In the genomic region with DNA sequence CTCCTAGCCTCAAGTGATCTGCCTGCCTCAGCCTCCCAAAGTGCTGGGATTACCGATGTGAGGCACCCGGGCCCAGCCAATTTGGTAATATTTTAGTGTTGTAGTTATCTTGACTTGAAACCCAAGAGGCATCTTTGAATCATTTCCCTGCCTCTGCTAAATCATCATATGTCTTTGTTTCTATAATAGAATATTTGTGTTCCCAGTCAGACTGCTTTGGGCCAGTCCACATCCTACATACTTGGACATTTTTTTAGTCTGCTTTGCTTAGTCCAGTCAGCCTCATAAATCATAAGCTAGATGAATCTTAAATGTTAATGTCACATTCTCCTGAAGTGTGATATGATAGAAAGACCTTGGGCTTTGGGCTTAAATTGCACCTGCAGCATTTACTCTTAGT, we compare ENCODE assay signal across 15 cellular contexts. TPM values are rescaled to one million over a fixed set of nuclear protein-coding genes. Genes with fewer than 3 reads are reported as not detected.
DNase-seq lines count a peak whose midpoint lies in the region; ATAC-seq and TF ChIP-seq lines count a peak whose summit lies in the region.
"Had no signal": no experiment of that assay in that cellular context is flagged by ENCODE, and none has a peak within 500 bp of the region (broad histone marks: within the 10 kb centered on the region; RNA-seq: fewer than 3 reads in every experiment).

No MANE protein-coding gene starts in this region.

- no peak overlapping the region for H3K4me3 Mint-ChIP-seq in activated naive CD8-positive, alpha-beta T cell treated with anti-CD3 and anti-CD28 coated beads, Interleukin-2, amount 50 U/mL, for 24 hours
- H3K4me3 Mint-ChIP-seq in activated naive CD8-positive, alpha-beta T cell treated with anti-CD3 and anti-CD28 coated beads for 36 hours, result no peak overlapping the region
- no peak overlapping the region for H3K4me3 Mint-ChIP-seq in activated CD4-positive, alpha-beta memory T cell treated with anti-CD3 and anti-CD28 coated beads for 36 hours
- no peak overlapping the region for H3K4me3 Mint-ChIP-seq in naive thymus-derived CD8-positive, alpha-beta T cell

- H3K27me3 Mint-ChIP-seq in activated naive CD8-positive, alpha-beta T cell treated with anti-CD3 and anti-CD28 coated beads, Interleukin-2, amount 50 U/mL, for 24 hours, result peaks cover 2% of the 10 kb centered on the region
- H3K27me3 Mint-ChIP-seq in activated naive CD8-positive, alpha-beta T cell treated with anti-CD3 and anti-CD28 coated beads for 36 hours, result no peaks in the 10 kb centered on the region
- H3K27me3 Mint-ChIP-seq in activated CD4-positive, alpha-beta memory T cell treated with anti-CD3 and anti-CD28 coated beads for 36 hours, result no peaks in the 10 kb centered on the region
- H3K27me3 Mint-ChIP-seq in naive thymus-derived CD8-positive, alpha-beta T cell, result no peaks in the 10 kb centered on the region
- H3K27me3 Mint-ChIP-seq: activated naive CD4-positive, alpha-beta T cell treated with anti-CD3 and anti-CD28 coated beads, Interleukin-2, amount 10 ng/mL, durations not matched to agents 7 days and 5 days had no signal

- H3K4me1 ChIP-seq in thoracic aorta (ENCODE audit: control insufficient read depth in 1 of 2, low read depth in 2 of 2) (peaks cover 54 to 85% of the 10 kb centered on the region in 2 donors), right cardiac atrium (ENCODE audit: control insufficient read depth, insufficient read depth, low read length) (peaks cover 4% of the 10 kb centered on the region)

- TF ChIP-seq CTCF in fibroblast of villous mesenchyme (IDR thresholded peaks at IDR 0.05; ENCODE audit: insufficient read depth, low read depth, low read length), result no peak
- TF ChIP-seq CTCF in thoracic aorta (IDR thresholded peaks at IDR 0.05), result no peak

- peak overlapping the region; percentile 91 for H3K27ac Mint-ChIP-seq in activated naive CD8-positive, alpha-beta T cell treated with anti-CD3 and anti-CD28 coated beads, Interleukin-2, amount 50 U/mL, for 24 hours
- no peak overlapping the region for H3K27ac Mint-ChIP-seq in activated naive CD8-positive, alpha-beta T cell treated with anti-CD3 and anti-CD28 coated beads for 36 hours
- H3K27ac Mint-ChIP-seq in activated CD4-positive, alpha-beta memory T cell treated with anti-CD3 and anti-CD28 coated beads for 36 hours, result peak overlapping the region; percentile 84
- peak overlapping the region in 5 of 10 donors; percentile 4 to 78 (median 25) for H3K27ac Mint-ChIP-seq in naive thymus-derived CD8-positive, alpha-beta T cell
- H3K27ac Mint-ChIP-seq: nephron had no signal

- H3K27me3 ChIP-seq in thoracic aorta (replicated peaks; ENCODE audit: insufficient read depth), result no peaks in the 10 kb centered on the region
- H3K27me3 ChIP-seq in right cardiac atrium (ENCODE audit: control insufficient read depth, insufficient read depth), result no peaks in the 10 kb centered on the region

- no peak for ATAC-seq in activated naive CD8-positive, alpha-beta T cell treated with anti-CD3 and anti-CD28 coated beads, Interleukin-2, amount 50 U/mL, for 24 hours
- ATAC-seq in thoracic aorta (ENCODE audit: insufficient number of reproducible peaks, low FRiP score, low read depth), result no peak
- ATAC-seq in naive thymus-derived CD8-positive, alpha-beta T cell, result no peak
- ATAC-seq in right cardiac atrium, result no peak

- DNase-seq in activated naive CD8-positive, alpha-beta T cell treated with anti-CD3 and anti-CD28 coated beads, Interleukin-2, amount 50 U/mL, for 24 hours, result no peak
- no peak for DNase-seq in activated naive CD8-positive, alpha-beta T cell treated with anti-CD3 and anti-CD28 coated beads for 36 hours
- DNase-seq in activated CD4-positive, alpha-beta memory T cell treated with anti-CD3 and anti-CD28 coated beads for 36 hours, result no peak
- DNase-seq in fibroblast of villous mesenchyme (ENCODE audit: low read depth) (peak; percentile 51), thoracic aorta (ENCODE audit: low spot score) (no peak), 8988T (no peak), right cardiac atrium (no peak)
- no peak for DNase-seq in naive thymus-derived CD8-positive, alpha-beta T cell
- DNase-seq: ACHN; activated naive CD4-positive, alpha-beta T cell treated with anti-CD3 and anti-CD28 coated beads, Interleukin-2, amount 10 ng/mL, durations not matched to agents 7 days and 5 days; cerebellar nuclear complex; NCI-H69; RPMI8226 had no signal

- WGBS in right cardiac atrium, result 63% methylated on average over 2 of the region's 2 CpGs

- H3K27ac ChIP-seq in thoracic aorta (peak overlapping the region; percentile 28 to 68), right cardiac atrium (ENCODE audit: low read length) (no peak overlapping the region)

- no peaks in the 10 kb centered on the region for H3K36me3 ChIP-seq in thoracic aorta

- CTCF ChIA-PET in activated CD4-positive, alpha-beta memory T cell treated with anti-CD3 and anti-CD28 coated beads for 36 hours (lab: Charles Lee), result no interaction called here

- peaks cover 21% of the 10 kb centered on the region for H3K9me3 Mint-ChIP-seq in activated naive CD8-positive, alpha-beta T cell treated with anti-CD3 and anti-CD28 coated beads, Interleukin-2, amount 50 U/mL, for 24 hours
- peaks cover 13% of the 10 kb centered on the region for H3K9me3 Mint-ChIP-seq in activated naive CD8-positive, alpha-beta T cell treated with anti-CD3 and anti-CD28 coated beads for 36 hours
- peaks cover 14% of the 10 kb centered on the region for H3K9me3 Mint-ChIP-seq in activated CD4-positive, alpha-beta memory T cell treated with anti-CD3 and anti-CD28 coated beads for 36 hours
- H3K9me3 Mint-ChIP-seq in naive thymus-derived CD8-positive, alpha-beta T cell, result peaks cover 0 to 21% (median 7%) of the 10 kb centered on the region in 9 donors

- H3K36me3 Mint-ChIP-seq in activated naive CD8-positive, alpha-beta T cell treated with anti-CD3 and anti-CD28 coated beads, Interleukin-2, amount 50 U/mL, for 24 hours (ENCODE audit: low read depth), result peaks cover 61% of the 10 kb centered on the region
- H3K36me3 Mint-ChIP-seq in activated naive CD8-positive, alpha-beta T cell treated with anti-CD3 and anti-CD28 coated beads for 36 hours, result peaks cover 83% of the 10 kb centered on the region
- peaks cover 47% of the 10 kb centered on the region for H3K36me3 Mint-ChIP-seq in activated CD4-positive, alpha-beta memory T cell treated with anti-CD3 and anti-CD28 coated beads for 36 hours
- H3K36me3 Mint-ChIP-seq in naive thymus-derived CD8-positive, alpha-beta T cell, result peaks cover 32 to 39% (median 32%) of the 10 kb centered on the region in 3 donors

- peaks cover 92% of the 10 kb centered on the region for H3K4me1 Mint-ChIP-seq in activated naive CD8-positive, alpha-beta T cell treated with anti-CD3 and anti-CD28 coated beads, Interleukin-2, amount 50 U/mL, for 24 hours
- peaks cover 77% of the 10 kb centered on the region for H3K4me1 Mint-ChIP-seq in activated naive CD8-positive, alpha-beta T cell treated with anti-CD3 and anti-CD28 coated beads for 36 hours
- peaks cover 79% of the 10 kb centered on the region for H3K4me1 Mint-ChIP-seq in activated CD4-positive, alpha-beta memory T cell treated with anti-CD3 and anti-CD28 coated beads for 36 hours (ENCODE audit: low read depth)
- peaks cover 34 to 78% (median 73%) of the 10 kb centered on the region in 4 donors for H3K4me1 Mint-ChIP-seq in naive thymus-derived CD8-positive, alpha-beta T cell

- POLR2A ChIA-PET in activated CD4-positive, alpha-beta memory T cell treated with anti-CD3 and anti-CD28 coated beads for 36 hours (lab: Charles Lee), result no interaction called here
- POLR2A ChIA-PET in naive thymus-derived CD8-positive, alpha-beta T cell (lab: Charles Lee), result no interaction called here

- H3K4me3 ChIP-seq in fibroblast of villous mesenchyme (ENCODE audit: low read depth, low read length), result no peak overlapping the region
- no peak overlapping the region for H3K4me3 ChIP-seq in thoracic aorta
- no peak overlapping the region for H3K4me3 ChIP-seq in right cardiac atrium (ENCODE audit: low read length)
- H3K4me3 ChIP-seq: skin epidermis had no signal

- H3K9me3 ChIP-seq in thoracic aorta (no peaks in the 10 kb centered on the region), right cardiac atrium (ENCODE audit: control insufficient read depth, low read length) (no peaks in the 10 kb centered on the region)

- intact Hi-C loops in activated CD4-positive, alpha-beta memory T cell treated with anti-CD3 and anti-CD28 coated beads for 36 hours (cut with micrococcal nuclease), result loop anchor here (5.0 kb wide), 1 partner anchor 223 kb away; no protein-coding TSS in a partner anchor
- intact Hi-C loops in right cardiac atrium (cut with DNase I), result no loop called here

RNA-seq across cellular contexts. Expression of gene STAM, which starts 5.9 kb away (rescaled TPM):
- 10 to 100 TPM; 21.6 to 22.7 TPM for total RNA-seq in activated naive CD8-positive, alpha-beta T cell treated with anti-CD3 and anti-CD28 coated beads for 36 hours
- 10 to 100 TPM; 24.5 to 29.9 TPM for total RNA-seq in activated CD4-positive, alpha-beta memory T cell treated with anti-CD3 and anti-CD28 coated beads for 36 hours
- total RNA-seq in fibroblast of villous mesenchyme (38.0 and 46.6 TPM in 2 replicates), thoracic aorta (10 to 100 TPM; 26.1 to 28.4 TPM), right cardiac atrium (10 to 100 TPM; 25.2 to 37.9 (median 35.5) TPM)
- 10 to 100 TPM; 19.5 to 23.8 TPM for total RNA-seq in naive thymus-derived CD8-positive, alpha-beta T cell
- 1 to 10 TPM; 5.9 to 8.3 (median 7.4) TPM for polyA plus RNA-seq in naive thymus-derived CD8-positive, alpha-beta T cell
- polyA plus RNA-seq in right cardiac atrium, result 16.8 TPM

RNA-seq across cellular contexts. Expression of gene HACD1, which starts 32.7 kb away (rescaled TPM):
- 1 to 10 TPM; 3.5 TPM for total RNA-seq in activated naive CD8-positive, alpha-beta T cell treated with anti-CD3 and anti-CD28 coated beads for 36 hours
- total RNA-seq in activated CD4-positive, alpha-beta memory T cell treated with anti-CD3 and anti-CD28 coated beads for 36 hours, result 1 to 10 TPM; 3.3 to 4.1 TPM
- 43.2 and 102 TPM in 2 replicates for total RNA-seq in fibroblast of villous mesenchyme
- 100 to 1,000 TPM in 1 of 2 donors, 10 to 100 TPM in 1; 82.2 to 109 TPM for total RNA-seq in thoracic aorta
- 1 to 10 TPM in 1 of 2 experiments, under 1 TPM in 1; 0.63 to 1.4 TPM for total RNA-seq in naive thymus-derived CD8-positive, alpha-beta T cell
- polyA plus RNA-seq in naive thymus-derived CD8-positive, alpha-beta T cell, result under 1 TPM; 0.17 to 0.53 (median 0.26) TPM
- total RNA-seq in right cardiac atrium, result 100 to 1,000 TPM; 107 to 165 (median 160) TPM
- polyA plus RNA-seq in right cardiac atrium, result 113 TPM
